ENCODE assay signal across 8 cellular contexts in the genomic region with DNA sequence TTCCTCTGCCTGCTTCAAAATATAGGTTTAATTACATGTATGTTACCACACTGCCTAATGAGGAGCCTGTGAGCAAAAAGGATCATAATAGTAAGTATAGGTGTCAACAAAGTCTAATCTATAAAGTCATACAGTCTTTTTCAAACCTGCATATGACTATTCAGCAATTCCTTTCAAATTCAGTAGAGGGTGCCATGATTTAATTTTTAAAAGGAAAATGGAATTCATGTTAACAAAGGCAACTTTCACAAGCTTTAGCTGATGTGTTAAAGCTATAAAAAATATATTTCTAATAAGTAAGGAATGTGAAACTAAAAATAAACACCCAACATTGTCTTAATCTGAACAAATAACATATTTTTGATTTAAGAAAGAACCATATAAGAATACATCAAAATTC. TPM values are rescaled to one million over a fixed set of nuclear protein-coding genes. Genes with fewer than 3 reads are reported as not detected.
DNase-seq lines count a peak whose midpoint lies in the region; ATAC-seq and TF ChIP-seq lines count a peak whose summit lies in the region.

No MANE protein-coding gene starts in this region.

- peak; percentile 62 for TF ChIP-seq CTCF in A673 (conservative IDR thresholded peaks at IDR 0.05; ENCODE audit: low read depth, low read length)
- peak; percentile 18 for TF ChIP-seq CTCF in GM12865 (IDR thresholded peaks at IDR 0.05; ENCODE audit: insufficient read depth, low read depth, low read length, missing control alignments)
- TF ChIP-seq CTCF in adrenal gland (IDR thresholded peaks at IDR 0.05), result peak; percentile 29 to 70 (median 62)
- TF ChIP-seq CTCF in kidney epithelial cell (IDR thresholded peaks at IDR 0.05; ENCODE audit: insufficient read depth, low read length, poor library complexity, severe bottlenecking), result peak; percentile 40

- no peak for TF ChIP-seq POLR2A in adrenal gland (IDR thresholded peaks at IDR 0.05)

- H3K36me3 ChIP-seq in A673 (ENCODE audit: insufficient read depth, low read length, poor library complexity, severe bottlenecking) (no peaks in the 10 kb centered on the region), adrenal gland (replicated peaks in 1 of 2) (no peaks in the 10 kb centered on the region), kidney epithelial cell (ENCODE audit: control insufficient read depth, insufficient read depth, low read length) (no peaks in the 10 kb centered on the region)

- DNase-seq in A673 (ENCODE audit: low spot score) (peak; percentile 9), GM12865 (ENCODE audit: low read depth) (no peak), adrenal gland (no peak), kidney epithelial cell (ENCODE audit: low read depth) (no peak), cortex of kidney (lab: John Stamatoyannopoulos, UW) (no peak)

- CTCF ChIA-PET in A673 (lab: Charles Lee), result interaction anchor here (1.0 to 1.5 kb wide), 3 partner anchors 130 to 143 kb away, joined by 3 to 7 read pairs (median 5); no protein-coding TSS in a partner anchor

- H3K4me3 ChIP-seq in A673 (ENCODE audit: low read depth, low read length, poor library complexity, severe bottlenecking) (no peak overlapping the region), GM12865 (ENCODE audit: low read depth, low read length) (no peak overlapping the region), adrenal gland (no peak overlapping the region), kidney epithelial cell (ENCODE audit: low read depth, low read length) (no peak overlapping the region)

- BruUV-seq in A673 (replicated peaks; lab: Mats Ljungman, UMichigan), result no TSS peak

- H3K9me3 ChIP-seq in A673 (ENCODE audit: low read depth, low read length, poor library complexity, severe bottlenecking) (no peaks in the 10 kb centered on the region), adrenal gland (replicated peaks in 1 of 3) (no peaks in the 10 kb centered on the region)

- no peak for ATAC-seq in HG03354 (IDR thresholded peaks at IDR 0.05; ENCODE audit: poor library complexity, severe bottlenecking, unreplicated experiment)
- ATAC-seq in GM21786 (IDR thresholded peaks at IDR 0.05; ENCODE audit: unreplicated experiment), result no peak
- no peak for ATAC-seq in HG03378 (IDR thresholded peaks at IDR 0.05; ENCODE audit: unreplicated experiment)

- POLR2A ChIA-PET in A673 (lab: Charles Lee; ENCODE audit: low non-redundant PET), result no interaction called here

- H3K27me3 ChIP-seq in A673 (replicated peaks; ENCODE audit: insufficient read depth, low read depth, low read length, poor library complexity) (peaks cover 5% of the 10 kb centered on the region), adrenal gland (no peaks in the 10 kb centered on the region), kidney epithelial cell (ENCODE audit: control insufficient read depth, insufficient read depth, low read length) (no peaks in the 10 kb centered on the region)

- intact Hi-C loops in A673 (cut with micrococcal nuclease; ENCODE audit: unreplicated experiment) (loop anchor here (2.0 kb wide), 1 partner anchor 132 kb away; no protein-coding TSS in a partner anchor), adrenal gland (cut with DNase I) (no loop called here)

- H3K27ac ChIP-seq in A673 (ENCODE audit: low read depth, low read length, poor library complexity, severe bottlenecking) (no peak overlapping the region), adrenal gland (no peak overlapping the region)

- H3K4me1 ChIP-seq in A673 (ENCODE audit: insufficient read depth, low read length, poor library complexity, severe bottlenecking) (no peaks in the 10 kb centered on the region), adrenal gland (replicated peaks in 1 of 2) (peaks cover 0 to 10% of the 10 kb centered on the region in 2 donors)

RNA-seq across cellular contexts. Expression of gene MPP7, which starts 52.1 kb away (rescaled TPM):
- total RNA-seq in A673 (2021), result 1.5 and 2.0 TPM in 2 replicates
- 10 to 100 TPM in 1 of 8 donors, 1 to 10 TPM in 7; 3.0 to 12.0 (median 6.6) TPM for total RNA-seq in adrenal gland
- polyA plus RNA-seq in adrenal gland, result 1 to 10 TPM; 1.7 to 3.5 (median 1.8) TPM
- total RNA-seq in kidney epithelial cell, result 2.3 and 2.4 TPM in 2 replicates
